ENCODE assay signal across 8 cellular contexts in the genomic region with DNA sequence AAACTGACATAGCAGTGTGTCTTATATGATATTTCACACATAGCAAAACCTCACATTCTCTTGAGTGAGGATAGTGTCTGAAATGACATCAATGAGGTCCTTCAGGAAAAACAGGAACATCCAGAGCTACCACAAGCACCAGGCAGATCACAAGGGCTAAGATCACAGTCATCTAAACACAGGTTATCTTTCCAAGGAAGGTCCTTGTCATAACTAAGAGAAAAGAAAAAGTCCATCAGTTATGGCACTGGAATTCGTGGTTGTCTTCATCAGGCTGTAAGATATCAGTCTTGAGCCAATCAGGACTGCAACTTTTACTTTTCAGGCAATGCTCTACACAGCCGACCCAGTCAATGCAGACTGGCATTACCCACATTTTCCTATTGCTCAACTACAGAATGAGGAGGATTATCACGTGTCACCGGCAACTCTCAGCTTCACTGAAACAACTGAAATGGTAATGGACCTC. TPM values are rescaled to one million over a fixed set of nuclear protein-coding genes. Genes with fewer than 3 reads are reported as not detected.
DNase-seq lines count a peak whose midpoint lies in the region; ATAC-seq and TF ChIP-seq lines count a peak whose summit lies in the region.

No MANE protein-coding gene starts in this region.

- H2AFZ ChIP-seq in fibroblast of lung (ENCODE audit: low read length) = no peak overlapping the region

- in situ Hi-C loops in gastrocnemius medialis (cut with MboI; ENCODE audit: low sequenced_read_pairs in 4 of 4) = no loop called here

- H3K9me3 Mint-ChIP-seq in immature natural killer cell = no peaks in the 10 kb centered on the region

- TF ChIP-seq POLR2A in gastrocnemius medialis (IDR thresholded peaks at IDR 0.05) = peak; percentile 12 to 45

- H3K27ac ChIP-seq in RWPE2 (ENCODE audit: poor library complexity, severe bottlenecking) (peak overlapping the region; percentile 26), fibroblast of lung (ENCODE audit: insufficient read depth, low read length) (peak overlapping the region; percentile 77), gastrocnemius medialis (peak overlapping the region; percentile 92 to 97 (median 93))

- DNase-seq in RWPE2 (ENCODE audit: low spot score) (no peak), fibroblast of lung (ENCODE audit: low read depth in 2 of 2) (peak; percentile 77 to 81), gastrocnemius medialis (peak; percentile 62 to 73), immature natural killer cell (no peak), D341Med (ENCODE audit: low spot score) (no peak), NCI-H526 (lab: John Stamatoyannopoulos, UW) (no peak)

- H3K9ac ChIP-seq in fibroblast of lung (ENCODE audit: insufficient read depth, low read length) = peak overlapping the region; percentile 37

- peaks cover 0 to 8% (median 2%) of the 10 kb centered on the region in 3 donors for H3K27me3 Mint-ChIP-seq in immature natural killer cell (ENCODE audit: low read depth in 3 of 3)

- H3K9me3 ChIP-seq in RWPE2 (ENCODE audit: severe bottlenecking) (no peaks in the 10 kb centered on the region), fibroblast of lung (ENCODE audit: control insufficient read depth, insufficient read depth, low read depth, low read length) (no peaks in the 10 kb centered on the region), gastrocnemius medialis (no peaks in the 10 kb centered on the region)

- H3K4me3 Mint-ChIP-seq in immature natural killer cell = no peak overlapping the region

- H3K27ac Mint-ChIP-seq in immature natural killer cell = no peak overlapping the region

- H3K4me3 ChIP-seq in GM08714 (ENCODE audit: low read length) (peak overlapping the region; percentile 48; the same call in 1 of the 2 replicates), RWPE2 (ENCODE audit: severe bottlenecking) (no peak overlapping the region), fibroblast of lung (replicated peaks in 1 of 4; ENCODE audit: control extremely low read depth in 1 of 4, insufficient read depth in 1 of 4, low read depth in 3 of 4, low read length in 4 of 4) (peak overlapping the region in 3 of 4 experiments; percentile 0 to 54 (median 31)), gastrocnemius medialis (peak overlapping the region; percentile 18 to 45 (median 32))

- intact Hi-C loops in gastrocnemius medialis (cut with DNase I; ENCODE audit: low total_unique reads) = loop anchor here (2.0 kb wide), 1 partner anchor 21 kb away; no protein-coding TSS in a partner anchor

- no peaks in the 10 kb centered on the region for H3K36me3 ChIP-seq in RWPE2 (ENCODE audit: low read depth)
- no peaks in the 10 kb centered on the region for H3K36me3 ChIP-seq in fibroblast of lung (ENCODE audit: control insufficient read depth, insufficient read depth, low read length)
- H3K36me3 ChIP-seq in gastrocnemius medialis = peaks cover 0 to 24% of the 10 kb centered on the region in 2 donors

- H3K36me3 Mint-ChIP-seq in immature natural killer cell = no peaks in the 10 kb centered on the region

- H3K79me2 ChIP-seq in fibroblast of lung (ENCODE audit: control insufficient read depth, insufficient read depth, low read length) = no peaks in the 10 kb centered on the region

- ATAC-seq in RWPE2 (ENCODE audit: low read depth) = 0 out of 3 replicates have a peak, but pooled peaks have one; percentile 28
- peak; percentile 84 to 86 for ATAC-seq in gastrocnemius medialis
- ATAC-seq in HG03196 (IDR thresholded peaks at IDR 0.05; ENCODE audit: unreplicated experiment) = no peak

- H3K4me2 ChIP-seq in fibroblast of lung (ENCODE audit: extremely low read depth, insufficient read depth, low read length) = peak overlapping the region; percentile 42

- no peaks in the 10 kb centered on the region for H3K27me3 ChIP-seq in RWPE2 (ENCODE audit: insufficient read depth, poor library complexity, severe bottlenecking)
- H3K27me3 ChIP-seq in fibroblast of lung (ENCODE audit: control insufficient read depth, insufficient read depth, low read length) = no peaks in the 10 kb centered on the region
- no peaks in the 10 kb centered on the region for H3K27me3 ChIP-seq in gastrocnemius medialis

- H4K20me1 ChIP-seq in fibroblast of lung (ENCODE audit: control insufficient read depth, extremely low read depth, insufficient read depth, low read length) = no peaks in the 10 kb centered on the region

- H3K4me1 ChIP-seq in RWPE2 (ENCODE audit: insufficient read depth, poor library complexity, severe bottlenecking) (peaks cover 19% of the 10 kb centered on the region), fibroblast of lung (ENCODE audit: control insufficient read depth, extremely low read depth, insufficient read depth, low read length) (peaks cover 16% of the 10 kb centered on the region), gastrocnemius medialis (peaks cover 52 to 56% of the 10 kb centered on the region in 2 donors)

- H3K4me1 Mint-ChIP-seq in immature natural killer cell = peaks cover 7 to 11% of the 10 kb centered on the region in 2 donors

- TF ChIP-seq CTCF in RWPE2 (IDR thresholded peaks at IDR 0.05; ENCODE audit: poor library complexity, severe bottlenecking) (no peak), fibroblast of lung (conservative IDR thresholded peaks at IDR 0.05 in 1 of 2, IDR thresholded peaks at IDR 0.05 in 1 of 2; ENCODE audit: low read depth in 1 of 2, low read length in 2 of 2) (no peak), gastrocnemius medialis (IDR thresholded peaks at IDR 0.05 in 4 of 5, conservative IDR thresholded peaks at IDR 0.05 in 1 of 5) (no peak)

RNA-seq across cellular contexts. Expression of a gene that starts 26.4 kb away (rescaled TPM):
- total RNA-seq in fibroblast of lung = 12.8 and 37.5 TPM in 2 replicates
- polyA plus RNA-seq in fibroblast of lung = 17.0 and 27.5 TPM in 2 replicates
- 13.4 and 28.2 TPM in 2 replicates for polyA plus RNA-seq in fibroblast of lung (2012)
- 54.4 and 178 TPM in 2 replicates for polyA minus RNA-seq in fibroblast of lung (ENCODE audit: low replicate concordance)
- 100 to 1,000 TPM in 3 of 4 donors, 10 to 100 TPM in 1; 93.7 to 226 (median 190) TPM for total RNA-seq in gastrocnemius medialis
- polyA plus RNA-seq in immature natural killer cell = 1 to 10 TPM in 1 of 3 donors, under 1 TPM in 1, not detected in 1; 0.54 to 1.6 TPM

RNA-seq across cellular contexts. Expression of a gene that starts 54.9 kb away (rescaled TPM):
- 39.0 and 41.0 TPM in 2 replicates for total RNA-seq in fibroblast of lung
- polyA plus RNA-seq in fibroblast of lung = 142 and 145 TPM in 2 replicates
- 98.3 and 113 TPM in 2 replicates for polyA plus RNA-seq in fibroblast of lung (2012)
- 17.0 and 33.7 TPM in 2 replicates for polyA minus RNA-seq in fibroblast of lung (ENCODE audit: low replicate concordance)
- total RNA-seq in gastrocnemius medialis = 10 to 100 TPM; 63.5 to 82.5 (median 78.2) TPM
- polyA plus RNA-seq in immature natural killer cell = 100 to 1,000 TPM; 115 to 146 (median 123) TPM

Comparison
In these comparisons a context has a peak if more than half of its experiments do, and no peak if none do; other contexts are left out.
1. DNase-seq: peak in fibroblast of lung (2 of 2) and gastrocnemius medialis (2 of 2); none in RWPE2 (single experiment), immature natural killer cell (0 of 3), D341Med (single experiment) and NCI-H526 (0 of 2).
2. H3K27ac ChIP-seq: peak in every context shown above with its lines; median percentile 93 in gastrocnemius medialis; 77 in fibroblast of lung; 26 in RWPE2.